1 cellular context compared by ENCODE assay signal in genomic region chr16:12120331-12120981, GRCh38.
A peak's percentile ranks its signal among the peaks of the same experiment; 100 is the strongest.
TF ChIP-seq lines count a peak whose summit lies in the region.

No MANE protein-coding gene starts in this region.

TF ChIP-seq in HEK293, 187 proteins besides CTCF, POLR2A, EP300 and RAD21 (continued from another document and continues in another):
- TF ChIP-seq ZNF623 (tag by site-specific recombination; IDR thresholded peaks at IDR 0.05) (0 out of 2 replicates have a peak, but pooled peaks have one; percentile 32), ZBTB48 (tag by site-specific recombination; IDR thresholded peaks at IDR 0.05) (peak; percentile 92), ZNF707 (tag by site-specific recombination; IDR thresholded peaks at IDR 0.05) (no peak), KLF16 (tag by site-specific recombination; IDR thresholded peaks at IDR 0.05) (peak; percentile 94), ZNF610 (tag by site-specific recombination; IDR thresholded peaks at IDR 0.05; ENCODE audit: borderline replicate concordance) (no peak), ZNF398 (tag by site-specific recombination; IDR thresholded peaks at IDR 0.05) (peak; percentile 77), ZBTB7A (tag by site-specific recombination; IDR thresholded peaks at IDR 0.05; ENCODE audit: low read depth) (no peak), ZNF18 (tag by site-specific recombination; IDR thresholded peaks at IDR 0.05) (peak; percentile 94), ZXDB (tag by site-specific recombination; IDR thresholded peaks at IDR 0.05) (peak; percentile 96), SCRT1 (tag by site-specific recombination; IDR thresholded peaks at IDR 0.05; ENCODE audit: borderline replicate concordance) (peak; percentile 36; the same call in 1 of the 2 replicates), ZNF560 (tag by site-specific recombination; IDR thresholded peaks at IDR 0.05; ENCODE audit: borderline replicate concordance) (no peak), SCRT2 (tag by site-specific recombination; IDR thresholded peaks at IDR 0.05) (peak; percentile 55; the same call in 1 of the 2 replicates), KLF7 (tag by site-specific recombination; IDR thresholded peaks at IDR 0.05; ENCODE audit: borderline replicate concordance) (peak; percentile 93), SETDB1 (IDR thresholded peaks at IDR 0.05; ENCODE audit: insufficient read length, low read length) (no peak), ZNF792 (tag by site-specific recombination; IDR thresholded peaks at IDR 0.05) (peak; percentile 77; the same call in 1 of the 2 replicates), ZSCAN5A (tag by site-specific recombination; IDR thresholded peaks at IDR 0.05) (no peak), BCL11A (tag by site-specific recombination; IDR thresholded peaks at IDR 0.05; ENCODE audit: low read depth) (peak; percentile 98), ZNF175 (tag by site-specific recombination; IDR thresholded peaks at IDR 0.05) (no peak), OVOL3 (tag by site-specific recombination; IDR thresholded peaks at IDR 0.05) (peak; percentile 94), ZNF214 (tag by site-specific recombination; IDR thresholded peaks at IDR 0.05; ENCODE audit: borderline replicate concordance) (no peak), YY1 (tag by site-specific recombination; IDR thresholded peaks at IDR 0.05) (no peak), OSR2 (tag by site-specific recombination; IDR thresholded peaks at IDR 0.05) (peak; percentile 97), FEZF1 (tag by site-specific recombination; IDR thresholded peaks at IDR 0.05) (peak; percentile 98), ZBTB21 (tag by site-specific recombination; IDR thresholded peaks at IDR 0.05) (peak; percentile 97), ZNF423 (tag by site-specific recombination; IDR thresholded peaks at IDR 0.05) (no peak), ZNF548 (tag by site-specific recombination; IDR thresholded peaks at IDR 0.05) (no peak), ZNF2 (tag by site-specific recombination; IDR thresholded peaks at IDR 0.05) (peak; percentile 88), ZNF112 (tag by site-specific recombination; IDR thresholded peaks at IDR 0.05) (no peak), ZNF138 (tag by site-specific recombination; IDR thresholded peaks at IDR 0.05; ENCODE audit: borderline replicate concordance) (no peak), ZNF658 (tag by site-specific recombination; IDR thresholded peaks at IDR 0.05) (no peak), ZNF280D (tag by site-specific recombination; IDR thresholded peaks at IDR 0.05) (no peak), ZNF837 (tag by site-specific recombination; IDR thresholded peaks at IDR 0.05) (no peak), ZNF10 (tag by site-specific recombination; IDR thresholded peaks at IDR 0.05) (peak; percentile 76; the same call in 1 of the 2 replicates), KLF10 (tag by site-specific recombination; IDR thresholded peaks at IDR 0.05) (peak; percentile 100), ZNF133 (tag by site-specific recombination; IDR thresholded peaks at IDR 0.05) (no peak), HOXC10 (CRISPR knock-in tag; IDR thresholded peaks at IDR 0.05) (no peak), KLF8 (tag by site-specific recombination; IDR thresholded peaks at IDR 0.05) (peak; percentile 96), ZNF302 (tag by site-specific recombination; IDR thresholded peaks at IDR 0.05; ENCODE audit: low read depth) (no peak), SP2 (tag by site-specific recombination; IDR thresholded peaks at IDR 0.05) (peak; percentile 59), ZNF629 (tag by site-specific recombination; IDR thresholded peaks at IDR 0.05) (peak; percentile 99), ZNF530 (tag by site-specific recombination; IDR thresholded peaks at IDR 0.05; ENCODE audit: low read depth) (no peak), ZNF514 (tag by site-specific recombination; IDR thresholded peaks at IDR 0.05) (no peak), ZBTB11 (tag by site-specific recombination; conservative IDR thresholded peaks at IDR 0.05; ENCODE audit: low read depth) (no peak), ATF2 (tag by site-specific recombination; IDR thresholded peaks at IDR 0.05; ENCODE audit: low read depth) (peak; percentile 94), ZBTB17 (tag by site-specific recombination; IDR thresholded peaks at IDR 0.05) (peak; percentile 81), MZF1 (tag by site-specific recombination; IDR thresholded peaks at IDR 0.05; ENCODE audit: borderline replicate concordance) (peak; percentile 72; the same call in 1 of the 2 replicates), WT1 (tag by site-specific recombination; IDR thresholded peaks at IDR 0.05) (peak; percentile 99), ZNF558 (tag by site-specific recombination; IDR thresholded peaks at IDR 0.05) (0 out of 2 replicates have a peak, but pooled peaks have one; percentile 44), TRIM28 (IDR thresholded peaks at IDR 0.05; ENCODE audit: borderline replicate concordance, low read length) (peak; percentile 93), ZNF791 (tag by site-specific recombination; IDR thresholded peaks at IDR 0.05) (no peak)
- TF ChIP-seq, protein P1, sequence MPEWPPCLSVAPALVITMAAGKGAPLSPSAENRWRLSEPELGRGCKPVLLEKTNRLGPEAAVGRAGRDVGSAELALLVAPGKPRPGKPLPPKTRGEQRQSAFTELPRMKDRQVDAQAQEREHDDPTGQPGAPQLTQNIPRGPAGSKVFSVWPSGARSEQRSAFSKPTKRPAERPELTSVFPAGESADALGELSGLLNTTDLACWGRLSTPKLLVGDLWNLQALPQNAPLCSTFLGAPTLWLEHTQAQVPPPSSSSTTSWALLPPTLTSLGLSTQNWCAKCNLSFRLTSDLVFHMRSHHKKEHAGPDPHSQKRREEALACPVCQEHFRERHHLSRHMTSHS (tag by site-specific recombination; IDR thresholded peaks at IDR 0.05), result peak; percentile 76
- TF ChIP-seq, protein P2, sequence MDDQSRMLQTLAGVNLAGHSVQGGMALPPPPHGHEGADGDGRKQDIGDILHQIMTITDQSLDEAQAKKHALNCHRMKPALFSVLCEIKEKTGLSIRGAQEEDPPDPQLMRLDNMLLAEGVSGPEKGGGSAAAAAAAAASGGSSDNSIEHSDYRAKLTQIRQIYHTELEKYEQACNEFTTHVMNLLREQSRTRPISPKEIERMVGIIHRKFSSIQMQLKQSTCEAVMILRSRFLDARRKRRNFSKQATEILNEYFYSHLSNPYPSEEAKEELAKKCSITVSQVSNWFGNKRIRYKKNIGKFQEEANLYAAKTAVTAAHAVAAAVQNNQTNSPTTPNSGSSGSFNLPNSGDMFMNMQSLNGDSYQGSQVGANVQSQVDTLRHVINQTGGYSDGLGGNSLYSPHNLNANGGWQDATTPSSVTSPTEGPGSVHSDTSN (CRISPR knock-in tag; IDR thresholded peaks at IDR 0.05), result no peak
- TF ChIP-seq, protein P3, sequence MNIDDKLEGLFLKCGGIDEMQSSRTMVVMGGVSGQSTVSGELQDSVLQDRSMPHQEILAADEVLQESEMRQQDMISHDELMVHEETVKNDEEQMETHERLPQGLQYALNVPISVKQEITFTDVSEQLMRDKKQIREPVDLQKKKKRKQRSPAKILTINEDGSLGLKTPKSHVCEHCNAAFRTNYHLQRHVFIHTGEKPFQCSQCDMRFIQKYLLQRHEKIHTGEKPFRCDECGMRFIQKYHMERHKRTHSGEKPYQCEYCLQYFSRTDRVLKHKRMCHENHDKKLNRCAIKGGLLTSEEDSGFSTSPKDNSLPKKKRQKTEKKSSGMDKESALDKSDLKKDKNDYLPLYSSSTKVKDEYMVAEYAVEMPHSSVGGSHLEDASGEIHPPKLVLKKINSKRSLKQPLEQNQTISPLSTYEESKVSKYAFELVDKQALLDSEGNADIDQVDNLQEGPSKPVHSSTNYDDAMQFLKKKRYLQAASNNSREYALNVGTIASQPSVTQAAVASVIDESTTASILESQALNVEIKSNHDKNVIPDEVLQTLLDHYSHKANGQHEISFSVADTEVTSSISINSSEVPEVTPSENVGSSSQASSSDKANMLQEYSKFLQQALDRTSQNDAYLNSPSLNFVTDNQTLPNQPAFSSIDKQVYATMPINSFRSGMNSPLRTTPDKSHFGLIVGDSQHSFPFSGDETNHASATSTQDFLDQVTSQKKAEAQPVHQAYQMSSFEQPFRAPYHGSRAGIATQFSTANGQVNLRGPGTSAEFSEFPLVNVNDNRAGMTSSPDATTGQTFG (tag by site-specific recombination; IDR thresholded peaks at IDR 0.05; ENCODE audit: borderline replicate concordance), result no peak
